In genomic region chr2:236657801-236658200, GRCh38 we compare ENCODE assay signal across 14 cellular contexts.
DNase-seq lines count a peak whose midpoint lies in the region; ATAC-seq lines count a peak whose summit lies in the region.
"Had no signal": no experiment of that assay in that cellular context is flagged by ENCODE, and none has a peak within 500 bp of the region (broad histone marks: within the 10 kb centered on the region; RNA-seq: fewer than 3 reads in every experiment).

No MANE protein-coding gene starts in this region.

- DNase-seq in AG08395 (ENCODE audit: low spot score), result peak; percentile 20
- peak; percentile 44 for DNase-seq in M059J (ENCODE audit: low read depth)
- DNase-seq in ecto neural progenitor cell (ENCODE audit: low spot score), result peak; percentile 32
- peak; percentile 44 for DNase-seq in posterior vena cava (ENCODE audit: low spot score)
- DNase-seq in NK-92 (lab: John Stamatoyannopoulos, UW; ENCODE audit: unreplicated experiment), result no peak
- no peak for DNase-seq in left lobe of liver (ENCODE audit: low spot score)
- no peak for DNase-seq in SW480 (ENCODE audit: low spot score)
- DNase-seq: COR-L47, KBM-7, NCI-H1436 treated with DMSO at 0.1 percent for 48 hours, NCI-H2029 treated with DMSO at 0.1 percent for 48 hours, NCI-H2171 treated with DMSO at 0.1 percent for 48 hours, NCI-H774 had no signal

- intact Hi-C loops in posterior vena cava (cut with DNase I), result no loop called here

- no peak for ATAC-seq in left lobe of liver
- ATAC-seq: HCT116 had no signal

Comparison
In these comparisons a context has a peak if more than half of its experiments do, and no peak if none do; other contexts are left out.
1. DNase-seq: peak in AG08395 (single experiment), M059J (single experiment), ecto neural progenitor cell (single experiment) and posterior vena cava (single experiment); none in NK-92 (single experiment), left lobe of liver (single experiment) and SW480 (single experiment).